25 cellular contexts compared by ENCODE assay signal in genomic region chr10:70098271-70098670, GRCh38. TPM values are rescaled to one million over a fixed set of nuclear protein-coding genes. Genes with fewer than 3 reads are reported as not detected.
"Had no signal": no experiment of that assay in that cellular context is flagged by ENCODE, and none has a peak within 500 bp of the region (broad histone marks: within the 10 kb centered on the region; RNA-seq: fewer than 3 reads in every experiment).

No MANE protein-coding gene starts in this region.

- H3K4me1 Mint-ChIP-seq: mesothelial cell of epicardium, naive B cell had no signal

- H3K79me2 ChIP-seq: hepatocyte had no signal

- DNase-seq: dermis blood vessel endothelial cell; dorsolateral prefrontal cortex; effector CD4-positive, alpha-beta T cell; effector memory CD4-positive, alpha-beta T cell; foreskin keratinocyte; heart left ventricle; hypothalamus; left cardiac atrium; left lung; left ventricle myocardium superior; lower lobe of right lung; mesenchymal stem cell; mucosa of descending colon; naive B cell had no signal

- H3K4me1 ChIP-seq: esophagus muscularis mucosa, foreskin keratinocyte, gastroesophageal sphincter, heart left ventricle, left lung, lower lobe of right lung had no signal

- H3K9me3 ChIP-seq: esophagus muscularis mucosa, gastroesophageal sphincter, heart left ventricle, left lung, lower lobe of right lung, mucosa of descending colon had no signal

- ATAC-seq: foreskin keratinocyte, gastroesophageal sphincter, heart left ventricle, left cardiac atrium, left lung, left ventricle myocardium superior, lower lobe of right lung, mucosa of descending colon had no signal

- H3K4me3 Mint-ChIP-seq: mesothelial cell of epicardium, naive B cell had no signal

- H3K27me3 Mint-ChIP-seq: naive B cell had no signal

- H3K4me2 ChIP-seq: hepatocyte had no signal

- H3K27ac Mint-ChIP-seq: mesothelial cell of epicardium, naive B cell had no signal

- H3K4me3 ChIP-seq: coronary artery, dorsolateral prefrontal cortex, esophagus muscularis mucosa, gastroesophageal sphincter, heart left ventricle, hepatocyte, left lung, lower lobe of right lung, mucosa of descending colon had no signal

- H3K27me3 ChIP-seq: dorsolateral prefrontal cortex, esophagus muscularis mucosa, foreskin keratinocyte, gastroesophageal sphincter, heart left ventricle, hepatocyte, left lung had no signal

- H2AFZ ChIP-seq: hepatocyte had no signal

- H3K27ac ChIP-seq: coronary artery, dorsolateral prefrontal cortex, esophagus muscularis mucosa, foreskin keratinocyte, gastroesophageal sphincter, heart left ventricle, hepatocyte, left lung, lower lobe of right lung had no signal

- FAIRE-seq: colon, endothelial cell of umbilical vein, frontal cortex, islet of Langerhans, keratinocyte had no signal

RNA-seq across cellular contexts. Expression of gene MACROH2A2, which starts 45.6 kb away (rescaled TPM):
- total RNA-seq: endothelial cell of umbilical vein, lung microvascular endothelial cell had no signal
